9 cellular contexts compared by ENCODE assay signal in genomic region chr5:163916376-163916775, GRCh38.
A peak's percentile ranks its signal among the peaks of the same experiment; 100 is the strongest.
DNase-seq lines count a peak whose midpoint lies in the region; ATAC-seq and TF ChIP-seq lines count a peak whose summit lies in the region.
"Had no signal": no experiment of that assay in that cellular context is flagged by ENCODE, and none has a peak within 500 bp of the region (broad histone marks: within the 10 kb centered on the region; RNA-seq: fewer than 3 reads in every experiment).

No MANE protein-coding gene starts in this region.

- no peak overlapping the region for H4K8ac ChIP-seq in mesendoderm (ENCODE audit: low read depth, low read length)

- peak overlapping the region in 1 of 2 donors; percentile 95 for H3K27ac Mint-ChIP-seq in effector memory CD8-positive, alpha-beta T cell
- no peak overlapping the region for H3K27ac Mint-ChIP-seq in type B pancreatic cell

- H3K36me3 Mint-ChIP-seq in effector memory CD8-positive, alpha-beta T cell (ENCODE audit: insufficient read depth), result no peaks in the 10 kb centered on the region
- H3K36me3 Mint-ChIP-seq in type B pancreatic cell, result no peaks in the 10 kb centered on the region
- H3K36me3 Mint-ChIP-seq: brain had no signal

- no peaks in the 10 kb centered on the region for H3K27me3 Mint-ChIP-seq in effector memory CD8-positive, alpha-beta T cell
- no peaks in the 10 kb centered on the region for H3K27me3 Mint-ChIP-seq in type B pancreatic cell

- H3K36me3 ChIP-seq in upper lobe of right lung, result no peaks in the 10 kb centered on the region
- no peaks in the 10 kb centered on the region for H3K36me3 ChIP-seq in suprapubic skin
- H3K36me3 ChIP-seq in mesendoderm (ENCODE audit: control insufficient read depth, insufficient read depth, low read length), result no peaks in the 10 kb centered on the region

- H4K5ac ChIP-seq in mesendoderm (ENCODE audit: low read length), result no peak overlapping the region

- H3K27ac ChIP-seq in upper lobe of right lung (peak overlapping the region; percentile 72), suprapubic skin (no peak overlapping the region), mesendoderm (ENCODE audit: low read depth, low read length) (no peak overlapping the region)

- no peak overlapping the region for H2BK15ac ChIP-seq in mesendoderm (replicated peaks; ENCODE audit: low read depth)

- no peaks in the 10 kb centered on the region for H3K79me2 ChIP-seq in mesendoderm (ENCODE audit: control insufficient read depth, insufficient read depth, low read length)

- no peak overlapping the region for H3K56ac ChIP-seq in mesendoderm (ENCODE audit: low read length)

- TF ChIP-seq CTCF in GM10266 (IDR thresholded peaks at IDR 0.05; ENCODE audit: control insufficient read depth, insufficient read depth, low read depth, missing control alignments) (no peak), upper lobe of right lung (IDR thresholded peaks at IDR 0.05) (no peak), suprapubic skin (IDR thresholded peaks at IDR 0.05) (no peak), type B pancreatic cell (conservative IDR thresholded peaks at IDR 0.05) (no peak)

- WGBS in suprapubic skin, result 71% methylated on average over 2 of the region's 2 CpGs
- WGBS in mesendoderm (ENCODE audit: extremely low coverage, insufficient coverage, low lambda C conversion rate), result no CpG with 5 or more reads among the region's 2 CpGs

- TF ChIP-seq EP300 in suprapubic skin (IDR thresholded peaks at IDR 0.05), result no peak

- no peaks in the 10 kb centered on the region for H3K27me3 ChIP-seq in upper lobe of right lung
- H3K27me3 ChIP-seq in suprapubic skin, result no peaks in the 10 kb centered on the region
- H3K27me3 ChIP-seq in mesendoderm (ENCODE audit: insufficient read depth, low read length, poor library complexity), result no peaks in the 10 kb centered on the region

- no peak overlapping the region for H3K18ac ChIP-seq in mesendoderm (ENCODE audit: low read length)

- peaks cover 8 to 17% of the 10 kb centered on the region in 2 donors for H3K9me3 Mint-ChIP-seq in effector memory CD8-positive, alpha-beta T cell
- H3K9me3 Mint-ChIP-seq in type B pancreatic cell, result no peaks in the 10 kb centered on the region

- H2AK5ac ChIP-seq in mesendoderm (ENCODE audit: low read length), result no peak overlapping the region

- H3K79me1 ChIP-seq in mesendoderm (ENCODE audit: low read length), result no peaks in the 10 kb centered on the region

- H3K4me3 ChIP-seq in upper lobe of right lung (no peak overlapping the region), suprapubic skin (no peak overlapping the region), mesendoderm (ENCODE audit: low read length) (no peak overlapping the region)

- H3K4me1 Mint-ChIP-seq in effector memory CD8-positive, alpha-beta T cell (ENCODE audit: low read depth in 2 of 2), result peaks cover 0 to 13% of the 10 kb centered on the region in 2 donors
- peaks cover 19% of the 10 kb centered on the region for H3K4me1 Mint-ChIP-seq in type B pancreatic cell (ENCODE audit: unreplicated experiment)

- no peak overlapping the region for H2BK5ac ChIP-seq in mesendoderm (ENCODE audit: low read length)

- H3K9me3 ChIP-seq in upper lobe of right lung (no peaks in the 10 kb centered on the region), suprapubic skin (no peaks in the 10 kb centered on the region)

- TF ChIP-seq POLR2A in suprapubic skin (IDR thresholded peaks at IDR 0.05), result no peak

- H3K9ac ChIP-seq in mesendoderm (ENCODE audit: low read length), result no peak overlapping the region

- H3K4ac ChIP-seq in mesendoderm (ENCODE audit: low read depth, low read length), result no peak overlapping the region

- intact Hi-C loops in upper lobe of right lung (cut with DNase I), result no loop called here

- no peak overlapping the region for H2BK120ac ChIP-seq in mesendoderm (ENCODE audit: low read depth, low read length)

- ATAC-seq in GM21423 (IDR thresholded peaks at IDR 0.05; ENCODE audit: unreplicated experiment) (peak; percentile 87), HG03565 (IDR thresholded peaks at IDR 0.05; ENCODE audit: unreplicated experiment) (peak; percentile 85), upper lobe of right lung (peak; percentile 85)
- ATAC-seq in effector memory CD8-positive, alpha-beta T cell (replicated peaks), result peak; percentile 87

- no peak overlapping the region for H3K4me2 ChIP-seq in mesendoderm (ENCODE audit: low read length)

- no peak overlapping the region for H3K23ac ChIP-seq in mesendoderm (ENCODE audit: low read length)

- H3K4me3 Mint-ChIP-seq in effector memory CD8-positive, alpha-beta T cell, result peak overlapping the region in 1 of 2 donors; percentile 46
- no peak overlapping the region for H3K4me3 Mint-ChIP-seq in type B pancreatic cell
- H3K4me3 Mint-ChIP-seq: brain had no signal

- H3K4me1 ChIP-seq in upper lobe of right lung (no peaks in the 10 kb centered on the region), suprapubic skin (no peaks in the 10 kb centered on the region), mesendoderm (ENCODE audit: control insufficient read depth, low read depth, low read length) (peaks cover 5% of the 10 kb centered on the region)

- DNase-seq in GM10266 (ENCODE audit: extremely low spot score), result peak; percentile 28
- peak in 1 of 3 experiments; percentile 14 for DNase-seq in effector memory CD8-positive, alpha-beta T cell
- DNase-seq in upper lobe of right lung, result no peak
- DNase-seq in suprapubic skin (ENCODE audit: low spot score in 2 of 2), result no peak
- no peak for DNase-seq in type B pancreatic cell (ENCODE audit: extremely low spot score, unreplicated experiment)
- DNase-seq in mesendoderm, result no peak
